ENCODE assay signal across 1 cellular context in the genomic region with DNA sequence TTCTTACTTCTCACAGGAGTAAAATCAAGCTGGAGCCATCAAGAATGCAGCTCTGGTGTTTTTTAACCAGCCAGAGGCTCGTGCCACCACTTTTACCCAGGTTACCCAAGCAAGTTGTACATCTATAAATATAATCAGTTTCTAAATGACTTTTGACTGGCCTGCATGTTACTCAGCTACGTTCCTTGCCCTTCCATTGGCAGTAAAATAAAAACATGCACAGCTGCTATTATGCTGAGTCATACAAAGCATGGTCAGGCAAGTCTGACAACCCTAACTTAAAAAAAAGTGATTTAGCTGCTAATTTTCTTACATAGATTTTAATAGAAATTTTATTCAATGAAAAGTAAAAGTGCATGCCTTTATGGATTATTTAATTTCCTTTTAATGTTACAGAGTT.
A peak's percentile ranks its signal among the peaks of the same experiment; 100 is the strongest.
TF ChIP-seq lines count a peak whose summit lies in the region.

No MANE protein-coding gene starts in this region.

TF ChIP-seq in K562, 482 proteins besides CTCF, POLR2A, EP300 and RAD21 (continued from another document):
- TF ChIP-seq, protein P1, sequence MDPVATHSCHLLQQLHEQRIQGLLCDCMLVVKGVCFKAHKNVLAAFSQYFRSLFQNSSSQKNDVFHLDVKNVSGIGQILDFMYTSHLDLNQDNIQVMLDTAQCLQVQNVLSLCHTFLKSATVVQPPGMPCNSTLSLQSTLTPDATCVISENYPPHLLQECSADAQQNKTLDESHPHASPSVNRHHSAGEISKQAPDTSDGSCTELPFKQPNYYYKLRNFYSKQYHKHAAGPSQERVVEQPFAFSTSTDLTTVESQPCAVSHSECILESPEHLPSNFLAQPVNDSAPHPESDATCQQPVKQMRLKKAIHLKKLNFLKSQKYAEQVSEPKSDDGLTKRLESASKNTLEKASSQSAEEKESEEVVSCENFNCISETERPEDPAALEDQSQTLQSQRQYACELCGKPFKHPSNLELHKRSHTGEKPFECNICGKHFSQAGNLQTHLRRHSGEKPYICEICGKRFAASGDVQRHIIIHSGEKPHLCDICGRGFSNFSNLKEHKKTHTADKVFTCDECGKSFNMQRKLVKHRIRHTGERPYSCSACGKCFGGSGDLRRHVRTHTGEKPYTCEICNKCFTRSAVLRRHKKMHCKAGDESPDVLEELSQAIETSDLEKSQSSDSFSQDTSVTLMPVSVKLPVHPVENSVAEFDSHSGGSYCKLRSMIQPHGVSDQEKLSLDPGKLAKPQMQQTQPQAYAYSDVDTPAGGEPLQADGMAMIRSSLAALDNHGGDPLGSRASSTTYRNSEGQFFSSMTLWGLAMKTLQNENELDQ (CRISPR knock-in tag; IDR thresholded peaks at IDR 0.05; ENCODE audit: borderline replicate concordance): no peak
- TF ChIP-seq MAFG (tag; conservative IDR thresholded peaks at IDR 0.05) (peak; percentile 85), FOXA1 (IDR thresholded peaks at IDR 0.05; ENCODE audit: borderline replicate concordance) (no peak), KDM5B (IDR thresholded peaks at IDR 0.05; ENCODE audit: insufficient replicate concordance, low read depth, low read length) (no peak), SIN3A (IDR thresholded peaks at IDR 0.05; ENCODE audit: borderline replicate concordance in 2 of 2, control insufficient read depth in 1 of 2, low read depth in 2 of 2, low read length in 2 of 2) (no peak), ZNF316 (IDR thresholded peaks at IDR 0.05) (peak; percentile 68)
- TF ChIP-seq, protein P2, sequence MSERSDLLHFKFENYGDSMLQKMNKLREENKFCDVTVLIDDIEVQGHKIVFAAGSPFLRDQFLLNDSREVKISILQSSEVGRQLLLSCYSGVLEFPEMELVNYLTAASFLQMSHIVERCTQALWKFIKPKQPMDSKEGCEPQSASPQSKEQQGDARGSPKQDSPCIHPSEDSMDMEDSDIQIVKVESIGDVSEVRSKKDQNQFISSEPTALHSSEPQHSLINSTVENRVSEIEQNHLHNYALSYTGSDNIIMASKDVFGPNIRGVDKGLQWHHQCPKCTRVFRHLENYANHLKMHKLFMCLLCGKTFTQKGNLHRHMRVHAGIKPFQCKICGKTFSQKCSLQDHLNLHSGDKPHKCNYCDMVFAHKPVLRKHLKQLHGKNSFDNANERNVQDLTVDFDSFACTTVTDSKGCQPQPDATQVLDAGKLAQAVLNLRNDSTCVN (CRISPR knock-in tag; IDR thresholded peaks at IDR 0.05): no peak
TF ChIP-seq in K562: peak in this region for 6.
